8 cellular contexts compared by ENCODE assay signal in the genomic region with DNA sequence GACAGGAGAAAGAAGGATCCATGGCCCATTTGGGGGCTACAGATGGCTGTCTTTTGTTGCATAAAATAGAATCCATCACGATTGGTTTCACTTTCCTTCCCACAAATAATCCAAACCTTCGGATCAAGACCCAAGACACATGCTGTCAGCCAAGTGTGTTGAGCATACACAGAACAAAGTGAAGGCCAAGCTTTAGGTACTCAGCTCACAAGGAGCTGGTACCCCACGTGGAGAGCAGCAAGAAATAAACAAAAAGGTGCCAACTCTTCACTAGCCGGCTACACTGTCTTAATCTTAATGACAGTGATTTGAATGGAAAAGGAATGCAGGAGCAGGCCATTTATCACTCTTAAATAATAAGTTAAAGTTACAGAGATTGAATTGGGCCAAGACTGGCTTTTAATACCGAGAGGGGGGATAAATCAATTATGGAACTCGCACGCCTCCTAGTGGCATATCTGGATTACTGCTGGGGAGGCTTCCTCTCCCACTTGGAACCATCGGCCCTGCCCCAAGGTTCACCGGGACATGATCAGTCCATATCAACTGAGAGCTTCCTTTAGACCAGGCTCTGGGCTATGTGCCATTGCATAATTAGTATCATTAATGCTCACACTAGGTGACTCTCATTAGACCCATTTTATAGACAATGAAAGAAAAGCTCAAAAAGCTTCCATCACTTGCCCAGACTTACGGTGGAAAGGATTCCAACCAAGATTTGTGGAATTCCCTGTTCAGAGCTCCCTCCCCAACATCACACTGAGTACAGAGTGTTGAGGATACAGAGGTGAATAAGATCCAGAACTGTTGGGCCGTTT.
DNase-seq lines count a peak whose midpoint lies in the region; ATAC-seq and TF ChIP-seq lines count a peak whose summit lies in the region.

No MANE protein-coding gene starts in this region.

- H3K4me3 ChIP-seq in prostate gland: no peak overlapping the region

- intact Hi-C loops in head of caudate nucleus (cut with DNase I) (no loop called here), prostate gland (cut with DNase I) (loop anchor here (5.0 kb wide), 1 partner anchor 1274 kb away; a partner anchor contains a TSS)

- H3K4me1 ChIP-seq in prostate gland (replicated peaks): no peaks in the 10 kb centered on the region

- H3K36me3 ChIP-seq in prostate gland: no peaks in the 10 kb centered on the region

- ATAC-seq in HG02642 (IDR thresholded peaks at IDR 0.05; ENCODE audit: poor library complexity, unreplicated experiment) (peak; percentile 56), HG03097 (IDR thresholded peaks at IDR 0.05; ENCODE audit: low FRiP score, unreplicated experiment) (no peak)

- peak; percentile 48 to 73 for DNase-seq in NCI-H2081 (lab: John Stamatoyannopoulos, UW)
- DNase-seq in NCI-H2081 treated with DMSO at 0.1 percent for 48 hours (lab: John Stamatoyannopoulos, UW): no peak
- peak; percentile 22 for DNase-seq in NCI-H446 treated with DMSO at 0.1 percent for 48 hours (lab: John Stamatoyannopoulos, UW)
- peak; percentile 68 for DNase-seq in activated CD8-positive, alpha-beta memory T cell treated with anti-CD3 and anti-CD28 coated beads, Interleukin-2, amount 50 U/mL, for 48 hours
- peak; percentile 33 to 92 (median 72) for DNase-seq in head of caudate nucleus
- peak; percentile 60 for DNase-seq in prostate gland (ENCODE audit: low spot score)

- 28% methylated on average over 11 of the region's 11 CpGs for WGBS in prostate gland

- no peaks in the 10 kb centered on the region for H3K27me3 ChIP-seq in prostate gland (replicated peaks; ENCODE audit: insufficient read depth)

- no peaks in the 10 kb centered on the region for H3K9me3 ChIP-seq in prostate gland

- no peak overlapping the region for H3K27ac ChIP-seq in prostate gland

- peak; percentile 60 to 86 (median 82) for TF ChIP-seq CTCF in prostate gland (IDR thresholded peaks at IDR 0.05)

- TF ChIP-seq POLR2A in prostate gland (IDR thresholded peaks at IDR 0.05): no peak
